Comparison of ENCODE assay signal across 8 cellular contexts in the genomic region with DNA sequence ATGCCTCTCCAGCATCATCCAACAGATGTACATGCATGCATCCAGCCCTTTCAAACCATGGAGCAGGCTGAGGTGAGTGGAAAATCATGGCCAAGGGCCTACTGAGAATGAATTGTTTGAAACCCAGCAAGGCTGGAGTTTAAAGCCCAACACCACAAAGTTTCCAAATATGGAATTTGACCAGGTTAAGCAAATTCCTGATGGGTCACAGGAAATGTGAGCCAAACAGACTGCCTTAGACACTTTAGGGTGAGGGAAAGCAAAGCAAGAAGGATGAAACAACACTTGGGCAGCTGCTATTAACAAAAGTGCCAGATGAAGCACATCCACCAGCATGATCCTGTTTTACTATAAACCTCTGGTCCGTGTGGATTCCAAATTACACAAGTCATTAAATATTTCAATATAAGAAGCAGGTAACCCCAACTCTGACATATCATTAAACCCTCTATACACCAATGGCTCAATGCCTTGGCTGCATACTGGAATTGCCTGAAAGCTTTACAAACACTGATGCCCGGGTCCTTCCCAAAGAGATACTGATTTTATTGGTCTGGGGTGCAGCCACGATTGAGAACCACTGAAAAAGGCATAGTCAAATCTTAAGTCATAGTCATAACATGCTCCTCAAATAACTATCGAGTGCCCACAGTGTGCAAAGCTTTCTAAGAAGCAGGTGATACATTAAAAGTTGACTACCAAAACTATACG. TPM values are rescaled to one million over a fixed set of nuclear protein-coding genes. Genes with fewer than 3 reads are reported as not detected.
DNase-seq lines count a peak whose midpoint lies in the region; ATAC-seq and TF ChIP-seq lines count a peak whose summit lies in the region.

No MANE protein-coding gene starts in this region.

- peak; percentile 64 for DNase-seq in GM12865 (ENCODE audit: low read depth)
- DNase-seq in left lobe of liver (ENCODE audit: low spot score) = peak; percentile 49
- no peak for DNase-seq in ACHN
- no peak for DNase-seq in D341Med (ENCODE audit: low spot score)
- DNase-seq in NCI-H1417 treated with DMSO at 0.1 percent for 48 hours (lab: John Stamatoyannopoulos, UW) = no peak
- no peak for DNase-seq in T-helper 9 cell

- ATAC-seq in GM21390 (IDR thresholded peaks at IDR 0.05; ENCODE audit: unreplicated experiment) (peak; percentile 57), HG03558 (IDR thresholded peaks at IDR 0.05; ENCODE audit: extremely low read depth, unreplicated experiment) (peak; percentile 65), left lobe of liver (peak; percentile 90)

- in situ Hi-C loops in ACHN (cut with HindIII; ENCODE audit: low pct_ligation_motif_present, low pct_unique_long_range_greater_than_20kb, low sequenced_read_pairs) = no loop called here

- H3K4me3 ChIP-seq in GM12865 (ENCODE audit: low read depth, low read length) = no peak overlapping the region

- no peak for TF ChIP-seq CTCF in GM12865 (IDR thresholded peaks at IDR 0.05; ENCODE audit: insufficient read depth, low read depth, low read length, missing control alignments)

RNA-seq across cellular contexts. Expression of a gene that starts 9.1 kb away (rescaled TPM):
- 9.7 TPM for total RNA-seq in left lobe of liver

Comparison
In these comparisons a context has a peak if more than half of its experiments do, and no peak if none do; other contexts are left out.
1. DNase-seq: peak in GM12865 (single experiment) and left lobe of liver (single experiment); none in ACHN (single experiment), D341Med (single experiment), NCI-H1417 treated with DMSO at 0.1 percent for 48 hours (single experiment) and T-helper 9 cell (single experiment).
2. Peak in every context shown above with its lines, with median percentiles within 50 percentile points of each other: ATAC-seq.